In genomic region chr9:95336281-95336680, GRCh38 we compare ENCODE assay signal across 10 cellular contexts. TPM values are rescaled to one million over a fixed set of nuclear protein-coding genes. Genes with fewer than 3 reads are reported as not detected.
DNase-seq lines count a peak whose midpoint lies in the region; ATAC-seq, FAIRE-seq and TF ChIP-seq lines count a peak whose summit lies in the region.
"Had no signal": no experiment of that assay in that cellular context is flagged by ENCODE, and none has a peak within 500 bp of the region (broad histone marks: within the 10 kb centered on the region; RNA-seq: fewer than 3 reads in every experiment).

No MANE protein-coding gene starts in this region.

- 91% methylated on average over 3 of the region's 3 CpGs for WGBS in prostate gland

- no peak overlapping the region for H3K4me2 ChIP-seq in HCT116 (ENCODE audit: low read length)

- no peak for TF ChIP-seq POLR2A in HCT116 (IDR thresholded peaks at IDR 0.05; ENCODE audit: borderline replicate concordance, extremely low read depth, insufficient read depth, insufficient read length)
- TF ChIP-seq POLR2A in prostate gland (IDR thresholded peaks at IDR 0.05), result no peak
- no peak for TF ChIP-seq POLR2A in H54 (IDR thresholded peaks at IDR 0.05; ENCODE audit: low read depth, low read length)

- TF ChIP-seq RAD21 in HCT116 (IDR thresholded peaks at IDR 0.05; ENCODE audit: low read depth), result peak; percentile 39; the same call in 1 of the 2 replicates

- H3K79me2 ChIP-seq in HCT116 (ENCODE audit: insufficient read depth, low read length), result no peaks in the 10 kb centered on the region

- in situ Hi-C loops in astrocyte of the spinal cord (cut with HindIII; ENCODE audit: low sequenced_read_pairs), result no loop called here

- POLR2A ChIA-PET in HCT116 (lab: Charles Lee), result no interaction called here

- no peaks in the 10 kb centered on the region for H3K36me3 ChIP-seq in HCT116 (ENCODE audit: control insufficient read depth in 1 of 2, insufficient read depth in 2 of 2, low read length in 2 of 2)
- H3K36me3 ChIP-seq in mucosa of descending colon (ENCODE audit: low read depth), result no peaks in the 10 kb centered on the region
- H3K36me3 ChIP-seq in prostate gland, result no peaks in the 10 kb centered on the region
- H3K36me3 ChIP-seq: ovary had no signal

- peak; percentile 65 for TF ChIP-seq CTCF in C4-2B (conservative IDR thresholded peaks at IDR 0.05)
- peak; percentile 29 to 92 (median 79); a peak in 5 of 6 replicates for TF ChIP-seq CTCF in HCT116 (IDR thresholded peaks at IDR 0.05 in 2 of 3, conservative IDR thresholded peaks at IDR 0.05 in 1 of 3; ENCODE audit: borderline replicate concordance in 1 of 3, insufficient read depth in 1 of 3, low read depth in 2 of 3, low read length in 2 of 3)
- TF ChIP-seq CTCF in astrocyte of the spinal cord (IDR thresholded peaks at IDR 0.05; ENCODE audit: low read depth, low read length), result peak; percentile 46
- TF ChIP-seq CTCF in mucosa of descending colon (IDR thresholded peaks at IDR 0.05), result peak; percentile 45
- peak in 1 of 4 experiments; percentile 19 for TF ChIP-seq CTCF in prostate gland (IDR thresholded peaks at IDR 0.05)

- no peak for FAIRE-seq in H54 (lab: Jason Lieb, UNC)
- FAIRE-seq: colon had no signal

- no peaks in the 10 kb centered on the region for H4K20me1 ChIP-seq in HCT116 (ENCODE audit: insufficient read depth)

- H3K27ac ChIP-seq in C4-2B, result no peak overlapping the region
- H3K27ac ChIP-seq in HCT116 (ENCODE audit: low read depth, low read length), result no peak overlapping the region
- H3K27ac ChIP-seq in prostate gland, result no peak overlapping the region
- H3K27ac ChIP-seq: ovary had no signal

- intact Hi-C loops in HCT116 (cut with micrococcal nuclease) (no loop called here), mucosa of descending colon (cut with DNase I, micrococcal nuclease) (no loop called here), prostate gland (cut with DNase I) (no loop called here)

- BruUV-seq in HCT116 (replicated peaks; lab: Mats Ljungman, UMichigan), result no TSS peak

- H3K4me3 ChIP-seq in HCT116 (replicated peaks in 1 of 2; ENCODE audit: low read depth in 1 of 2, low read length in 2 of 2) (no peak overlapping the region), astrocyte of the spinal cord (ENCODE audit: low read depth, low read length) (no peak overlapping the region), mucosa of descending colon (no peak overlapping the region), prostate gland (no peak overlapping the region)
- H3K4me3 ChIP-seq: ovary had no signal

- H3K4me1 ChIP-seq in HCT116 (ENCODE audit: control insufficient read depth in 1 of 2, insufficient read depth in 2 of 2, low read length in 2 of 2), result no peaks in the 10 kb centered on the region
- H3K4me1 ChIP-seq in mucosa of descending colon (ENCODE audit: low read depth), result no peaks in the 10 kb centered on the region
- no peaks in the 10 kb centered on the region for H3K4me1 ChIP-seq in prostate gland (replicated peaks)

- H3K9me3 ChIP-seq in HCT116 (ENCODE audit: control insufficient read depth in 1 of 2, insufficient read depth in 1 of 2, low read depth in 1 of 2, low read length in 2 of 2), result no peaks in the 10 kb centered on the region
- H3K9me3 ChIP-seq in mucosa of descending colon, result no peaks in the 10 kb centered on the region
- H3K9me3 ChIP-seq in prostate gland, result no peaks in the 10 kb centered on the region
- H3K9me3 ChIP-seq: ovary had no signal

- ATAC-seq in HCT116, result peak; percentile 98
- peak; percentile 42 for ATAC-seq in mucosa of descending colon
- ATAC-seq in GM19324 (IDR thresholded peaks at IDR 0.05; ENCODE audit: low FRiP score, unreplicated experiment), result no peak
- ATAC-seq in HG02884 (IDR thresholded peaks at IDR 0.05; ENCODE audit: unreplicated experiment), result no peak

- DNase-seq in HCT116 (ENCODE audit: low read depth, low spot score) (no peak), astrocyte of the spinal cord (ENCODE audit: low read depth, low spot score) (no peak), mucosa of descending colon (peak in 1 of 3 donors; percentile 45), prostate gland (ENCODE audit: low spot score) (no peak), H54 (ENCODE audit: insufficient read length, low spot score) (no peak)
- DNase-seq: ovary had no signal

- H3K27me3 ChIP-seq in HCT116 (ENCODE audit: insufficient read depth, low read length) (no peaks in the 10 kb centered on the region), prostate gland (replicated peaks; ENCODE audit: insufficient read depth) (no peaks in the 10 kb centered on the region)
- H3K27me3 ChIP-seq: ovary had no signal

- RAD21 ChIA-PET in HCT116 (lab: Charles Lee; ENCODE audit: low non-redundant PET in 1 of 2, low total read pairs in 2 of 2, uncharacterized antibody in 2 of 2, unreplicated experiment in 2 of 2), result interaction anchor here in 1 of 2 experiments (0.5 kb wide), 1 partner anchor 120 kb away, joined by 3 read pairs; no protein-coding TSS in a partner anchor

- no peak overlapping the region for H3K9ac ChIP-seq in HCT116 (ENCODE audit: low read length)

- CTCF ChIA-PET in HCT116 (lab: Charles Lee), result interaction anchor here (0.8 to 1.4 kb wide), 11 partner anchors 9 to 209 kb away, joined by 3 to 7 read pairs (median 3); no protein-coding TSS in a partner anchor

- H2AFZ ChIP-seq in HCT116 (ENCODE audit: low read depth, low read length, poor library complexity, severe bottlenecking), result no peak overlapping the region

- H3K9me2 ChIP-seq in HCT116 (ENCODE audit: insufficient read depth), result no peaks in the 10 kb centered on the region

TF ChIP-seq in HCT116, 20 proteins besides CTCF, POLR2A, EP300 and RAD21:
- no peak for TF ChIP-seq POLR2AphosphoS5 (IDR thresholded peaks at IDR 0.05; ENCODE audit: low read depth, low read length)
- no peak for TF ChIP-seq ATF3 (IDR thresholded peaks at IDR 0.05)
- TF ChIP-seq TCF7L2 (IDR thresholded peaks at IDR 0.05; ENCODE audit: borderline replicate concordance, extremely low read depth, insufficient read depth, insufficient read length), result no peak
- TF ChIP-seq ZNF274 (IDR thresholded peaks at IDR 0.05; ENCODE audit: low read depth, low read length), result no peak
- TF ChIP-seq, protein P1, sequence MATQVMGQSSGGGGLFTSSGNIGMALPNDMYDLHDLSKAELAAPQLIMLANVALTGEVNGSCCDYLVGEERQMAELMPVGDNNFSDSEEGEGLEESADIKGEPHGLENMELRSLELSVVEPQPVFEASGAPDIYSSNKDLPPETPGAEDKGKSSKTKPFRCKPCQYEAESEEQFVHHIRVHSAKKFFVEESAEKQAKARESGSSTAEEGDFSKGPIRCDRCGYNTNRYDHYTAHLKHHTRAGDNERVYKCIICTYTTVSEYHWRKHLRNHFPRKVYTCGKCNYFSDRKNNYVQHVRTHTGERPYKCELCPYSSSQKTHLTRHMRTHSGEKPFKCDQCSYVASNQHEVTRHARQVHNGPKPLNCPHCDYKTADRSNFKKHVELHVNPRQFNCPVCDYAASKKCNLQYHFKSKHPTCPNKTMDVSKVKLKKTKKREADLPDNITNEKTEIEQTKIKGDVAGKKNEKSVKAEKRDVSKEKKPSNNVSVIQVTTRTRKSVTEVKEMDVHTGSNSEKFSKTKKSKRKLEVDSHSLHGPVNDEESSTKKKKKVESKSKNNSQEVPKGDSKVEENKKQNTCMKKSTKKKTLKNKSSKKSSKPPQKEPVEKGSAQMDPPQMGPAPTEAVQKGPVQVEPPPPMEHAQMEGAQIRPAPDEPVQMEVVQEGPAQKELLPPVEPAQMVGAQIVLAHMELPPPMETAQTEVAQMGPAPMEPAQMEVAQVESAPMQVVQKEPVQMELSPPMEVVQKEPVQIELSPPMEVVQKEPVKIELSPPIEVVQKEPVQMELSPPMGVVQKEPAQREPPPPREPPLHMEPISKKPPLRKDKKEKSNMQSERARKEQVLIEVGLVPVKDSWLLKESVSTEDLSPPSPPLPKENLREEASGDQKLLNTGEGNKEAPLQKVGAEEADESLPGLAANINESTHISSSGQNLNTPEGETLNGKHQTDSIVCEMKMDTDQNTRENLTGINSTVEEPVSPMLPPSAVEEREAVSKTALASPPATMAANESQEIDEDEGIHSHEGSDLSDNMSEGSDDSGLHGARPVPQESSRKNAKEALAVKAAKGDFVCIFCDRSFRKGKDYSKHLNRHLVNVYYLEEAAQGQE (IDR thresholded peaks at IDR 0.05; ENCODE audit: low read depth), result no peak
- TF ChIP-seq FOSL1 (IDR thresholded peaks at IDR 0.05; ENCODE audit: low read depth), result no peak
- no peak for TF ChIP-seq JUND (IDR thresholded peaks at IDR 0.05)
- no peak for TF ChIP-seq ELF1 (IDR thresholded peaks at IDR 0.05; ENCODE audit: borderline replicate concordance, low read depth)
- TF ChIP-seq SRF (IDR thresholded peaks at IDR 0.05; ENCODE audit: low read depth), result no peak
- TF ChIP-seq ZFX (IDR thresholded peaks at IDR 0.05), result no peak
- TF ChIP-seq CBX3 (IDR thresholded peaks at IDR 0.05; ENCODE audit: low read depth), result no peak
- no peak for TF ChIP-seq SIN3A (IDR thresholded peaks at IDR 0.05; ENCODE audit: low read depth)
- TF ChIP-seq, protein P2, sequence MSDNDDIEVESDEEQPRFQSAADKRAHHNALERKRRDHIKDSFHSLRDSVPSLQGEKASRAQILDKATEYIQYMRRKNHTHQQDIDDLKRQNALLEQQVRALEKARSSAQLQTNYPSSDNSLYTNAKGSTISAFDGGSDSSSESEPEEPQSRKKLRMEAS (IDR thresholded peaks at IDR 0.05), result no peak
- no peak for TF ChIP-seq SP1 (IDR thresholded peaks at IDR 0.05; ENCODE audit: low read depth)

RNA-seq across cellular contexts. Expression of gene FANCC, which starts 18.8 kb away (rescaled TPM):
- 19.4 TPM for total RNA-seq in HCT116 (2021; ENCODE audit: unreplicated experiment)
- 7.0 and 9.4 TPM in 2 replicates for polyA plus RNA-seq in HCT116 (2012)
- 10 to 100 TPM; 10.7 to 18.0 (median 14.2) TPM for total RNA-seq in mucosa of descending colon
- total RNA-seq in prostate gland, result 10 to 100 TPM in 1 of 2 donors, 1 to 10 TPM in 1; 4.9 to 21.2 TPM

Comparison
In these comparisons a context has a peak if more than half of its experiments do, and no peak if none do; other contexts are left out.
1. ATAC-seq: peak in HCT116 (single experiment) and mucosa of descending colon (single experiment); none in GM19324 (single experiment) and HG02884 (single experiment).